Comparison of ENCODE assay signal across 9 cellular contexts in the genomic region with DNA sequence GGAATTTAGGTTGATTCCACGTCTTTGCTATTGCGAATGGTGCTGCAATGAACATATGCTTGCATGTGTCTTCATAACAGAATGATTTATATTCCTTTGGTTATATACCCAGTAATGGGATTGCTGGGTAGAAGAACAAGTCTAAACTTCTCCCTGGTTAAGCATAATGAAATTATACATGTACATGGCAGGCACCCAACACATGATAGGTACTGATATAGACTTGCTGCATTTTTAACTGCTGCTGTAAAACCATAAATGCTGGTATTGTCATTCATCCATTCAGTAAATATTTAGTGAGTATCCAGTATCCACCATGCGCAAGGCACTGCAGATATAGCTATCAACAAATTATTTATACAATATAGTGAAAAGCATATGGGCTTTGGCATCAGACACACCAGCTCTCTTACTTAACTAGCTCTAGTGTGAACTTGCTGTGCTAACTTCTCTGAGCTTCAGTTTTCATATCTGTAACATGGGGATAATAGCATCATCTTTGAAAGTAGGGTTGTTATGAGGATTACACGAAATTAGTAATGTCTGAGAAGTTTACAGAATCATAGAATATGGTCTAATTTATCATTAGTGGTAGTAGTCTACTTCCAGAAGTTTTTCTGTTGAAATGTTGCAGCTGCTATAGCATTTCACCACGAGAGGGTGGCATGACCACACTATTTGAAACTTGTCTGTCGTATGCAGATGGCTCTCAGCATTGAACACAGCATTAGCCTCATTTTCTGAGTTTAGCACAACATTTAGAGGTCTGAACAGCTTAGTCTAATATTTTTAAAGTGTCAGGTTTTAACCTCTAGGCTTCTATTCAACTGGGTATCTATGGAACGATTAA. TPM values are rescaled to one million over a fixed set of nuclear protein-coding genes. Genes with fewer than 3 reads are reported as not detected.
DNase-seq lines count a peak whose midpoint lies in the region; ATAC-seq and TF ChIP-seq lines count a peak whose summit lies in the region.
"Had no signal": no experiment of that assay in that cellular context is flagged by ENCODE, and none has a peak within 500 bp of the region (broad histone marks: within the 10 kb centered on the region; RNA-seq: fewer than 3 reads in every experiment).

No MANE protein-coding gene starts in this region.

- H3K9me3 ChIP-seq in endodermal cell (ENCODE audit: control insufficient read depth, low read length) (peaks cover 12% of the 10 kb centered on the region), neural cell (ENCODE audit: low read length) (no peaks in the 10 kb centered on the region)

- no peak overlapping the region for H3K4me3 ChIP-seq in endodermal cell (ENCODE audit: low read length)
- no peak overlapping the region for H3K4me3 ChIP-seq in neural cell (ENCODE audit: low read length)

- WGBS in endodermal cell (ENCODE audit: insufficient coverage in 1 of 2, insufficient read length in 1 of 2), 2 experiments: 21 to 51% methylated on average over 4 to 7 of the region's 7 CpGs

- TF ChIP-seq CTCF in endodermal cell (conservative IDR thresholded peaks at IDR 0.05) (peak; percentile 87), neural cell (IDR thresholded peaks at IDR 0.05; ENCODE audit: poor library complexity, severe bottlenecking) (peak; percentile 82)

- H4K20me1 ChIP-seq in neural cell (ENCODE audit: insufficient read depth): no peaks in the 10 kb centered on the region

- H3K4me1 Mint-ChIP-seq in endodermal cell: peaks cover 24% of the 10 kb centered on the region

- H3K4me2 ChIP-seq in neural cell (ENCODE audit: low read length): no peak overlapping the region

- H3F3A ChIP-seq in neural cell (ENCODE audit: insufficient read depth, low read length, poor library complexity, severe bottlenecking): no peaks in the 10 kb centered on the region

- H3K9me3 Mint-ChIP-seq in endodermal cell: no peaks in the 10 kb centered on the region
- H3K9me3 Mint-ChIP-seq: stimulated activated naive CD8-positive, alpha-beta T cell treated with anti-CD3 and anti-CD28 coated beads, Interleukin-15, Interleukin-2, amounts not matched to agents 100 ng/mL and 50 ng/mL, for 24 hours had no signal

- no peaks in the 10 kb centered on the region for H3K4me1 ChIP-seq in endodermal cell (ENCODE audit: control insufficient read depth, insufficient read depth, low read length)

- H3K36me3 ChIP-seq in endodermal cell (ENCODE audit: control insufficient read depth, insufficient read depth, low read length): no peaks in the 10 kb centered on the region
- H3K36me3 ChIP-seq in neural cell (ENCODE audit: insufficient read depth, low read length): no peaks in the 10 kb centered on the region

- no peak for TF ChIP-seq EP300 in neural cell (conservative IDR thresholded peaks at IDR 0.05; ENCODE audit: poor library complexity, severe bottlenecking)

- H3K9ac ChIP-seq in endodermal cell (ENCODE audit: extremely low read depth, low read length, poor library complexity, severe bottlenecking): no peak overlapping the region
- no peak overlapping the region for H3K9ac ChIP-seq in neural cell (ENCODE audit: low read length)

- no peak overlapping the region for H3K27ac Mint-ChIP-seq in endodermal cell
- H3K27ac Mint-ChIP-seq: stimulated activated naive CD8-positive, alpha-beta T cell treated with anti-CD3 and anti-CD28 coated beads, Interleukin-15, Interleukin-2, amounts not matched to agents 100 ng/mL and 50 ng/mL, for 24 hours had no signal

- ATAC-seq in GM18498 (IDR thresholded peaks at IDR 0.05; ENCODE audit: unreplicated experiment) (peak; percentile 84), HG02852 (IDR thresholded peaks at IDR 0.05; ENCODE audit: unreplicated experiment) (peak; percentile 71)

- no peaks in the 10 kb centered on the region for H3K9me2 ChIP-seq in neural cell (ENCODE audit: insufficient read depth, low read length)

- no peaks in the 10 kb centered on the region for H3K36me3 Mint-ChIP-seq in endodermal cell (ENCODE audit: low read depth)

- DNase-seq in AML-193 (lab: John Stamatoyannopoulos, UW) (peak; percentile 50 to 53), NCI-H748 (lab: John Stamatoyannopoulos, UW; ENCODE audit: unreplicated experiment) (peak; percentile 59), endodermal cell (peak; percentile 71), NCI-H2029 treated with DMSO at 0.1 percent for 48 hours (lab: John Stamatoyannopoulos, UW) (no peak), NCI-H2081 treated with DMSO at 0.1 percent for 48 hours (lab: John Stamatoyannopoulos, UW) (no peak)

- TF ChIP-seq RAD21 in neural cell (conservative IDR thresholded peaks at IDR 0.05): peak; percentile 89

- no peaks in the 10 kb centered on the region for H3K27me3 ChIP-seq in endodermal cell (ENCODE audit: control insufficient read depth, insufficient read depth, low read length, poor library complexity, severe bottlenecking)
- no peaks in the 10 kb centered on the region for H3K27me3 ChIP-seq in neural cell (ENCODE audit: insufficient read depth, low read depth, low read length)

- H3K27ac ChIP-seq in endodermal cell (ENCODE audit: low read depth, low read length): no peak overlapping the region
- no peak overlapping the region for H3K27ac ChIP-seq in neural cell (ENCODE audit: low read length)

- H3K4me3 Mint-ChIP-seq in endodermal cell: no peak overlapping the region
- H3K4me3 Mint-ChIP-seq: stimulated activated naive CD8-positive, alpha-beta T cell treated with anti-CD3 and anti-CD28 coated beads, Interleukin-15, Interleukin-2, amounts not matched to agents 100 ng/mL and 50 ng/mL, for 24 hours had no signal

- no peak overlapping the region for H2AFZ ChIP-seq in neural cell (ENCODE audit: low read depth, low read length)

- H3K79me2 ChIP-seq in neural cell (replicated peaks; ENCODE audit: insufficient read depth, low read length): no peaks in the 10 kb centered on the region

- peaks cover 4% of the 10 kb centered on the region for H3K27me3 Mint-ChIP-seq in endodermal cell (ENCODE audit: insufficient read depth)

TF ChIP-seq in neural cell, 6 proteins besides CTCF, POLR2A, EP300 and RAD21:
- peak; percentile 83 for TF ChIP-seq SMC3 (conservative IDR thresholded peaks at IDR 0.05; ENCODE audit: poor library complexity)
- TF ChIP-seq MXI1 (conservative IDR thresholded peaks at IDR 0.05; ENCODE audit: poor library complexity, severe bottlenecking): no peak

RNA-seq across cellular contexts. Expression of gene SEL1L, which starts 32.0 kb away (rescaled TPM):
- total RNA-seq in endodermal cell: 10 to 100 TPM; 62.9 to 64.0 TPM
- polyA plus RNA-seq in endodermal cell (2013, experiment 1 of 2): 28.6 TPM
- polyA plus RNA-seq in endodermal cell (2013, experiment 2 of 2): 28.2 TPM
- polyA plus RNA-seq in neural cell: 36.0 and 39.7 TPM in 2 replicates
- 73.0 and 80.9 TPM in 2 replicates for polyA minus RNA-seq in neural cell

Comparison
In these comparisons a context has a peak if more than half of its experiments do, and no peak if none do; other contexts are left out.
1. DNase-seq: peak in AML-193 (2 of 2), NCI-H748 (single experiment) and endodermal cell (single experiment); none in NCI-H2029 treated with DMSO at 0.1 percent for 48 hours (single experiment) and NCI-H2081 treated with DMSO at 0.1 percent for 48 hours (single experiment).